13 cellular contexts compared by ENCODE assay signal in the genomic region with DNA sequence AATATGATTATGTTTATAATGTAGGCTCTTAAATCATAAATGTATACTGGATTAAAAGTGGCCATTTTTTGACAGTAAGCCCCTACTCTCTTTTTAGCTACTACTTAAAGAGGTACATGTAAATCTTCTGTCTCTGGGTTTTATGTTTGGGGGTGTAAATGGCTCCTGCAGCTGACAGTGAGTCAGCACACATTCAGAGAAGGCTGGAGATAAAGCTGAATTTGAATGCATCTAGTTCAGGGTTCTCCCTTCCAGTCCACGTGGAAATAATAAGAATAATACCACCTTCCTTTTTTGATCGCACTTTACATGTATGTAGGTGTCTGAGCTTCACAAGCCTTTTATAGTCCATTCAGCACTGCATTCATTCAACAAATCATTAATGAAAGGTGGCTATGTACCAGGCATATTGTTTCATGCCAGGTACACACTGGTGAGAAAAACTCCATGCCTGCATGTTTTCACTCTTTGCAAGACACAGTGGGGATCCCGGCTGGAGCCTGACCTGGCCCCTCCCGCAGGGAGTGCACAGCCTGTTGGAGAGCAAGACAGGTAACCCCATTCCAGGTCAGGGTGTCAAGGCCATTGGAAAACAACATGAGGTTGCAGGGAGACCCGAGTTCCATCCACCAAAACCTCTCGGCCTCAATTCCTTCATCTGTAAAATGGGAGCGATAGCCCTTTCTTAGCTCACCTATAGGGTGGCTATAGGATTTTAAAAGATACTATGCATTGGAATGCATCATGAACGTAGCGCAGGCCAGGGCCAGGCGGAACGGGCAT.
DNase-seq lines count a peak whose midpoint lies in the region; TF ChIP-seq lines count a peak whose summit lies in the region.
"Had no signal": no experiment of that assay in that cellular context is flagged by ENCODE, and none has a peak within 500 bp of the region (broad histone marks: within the 10 kb centered on the region; RNA-seq: fewer than 3 reads in every experiment).

No MANE protein-coding gene starts in this region.

- peak overlapping the region; percentile 74; the same call in 1 of the 2 replicates for H3K27ac ChIP-seq in HL-60 (replicated peaks)
- H3K27ac ChIP-seq in mesenchymal stem cell (ENCODE audit: low read length, poor library complexity, severe bottlenecking): no peak overlapping the region
- no peak overlapping the region for H3K27ac ChIP-seq in SJCRH30
- H3K27ac ChIP-seq in testis: no peak overlapping the region

- H3K79me1 ChIP-seq in mesenchymal stem cell (replicated peaks; ENCODE audit: low read length, poor library complexity, severe bottlenecking): no peaks in the 10 kb centered on the region

- peak overlapping the region in 1 of 2 experiments; percentile 7 for H2BK12ac ChIP-seq in mesenchymal stem cell (ENCODE audit: low read length in 2 of 2)

- H2BK120ac ChIP-seq in mesenchymal stem cell (ENCODE audit: low read depth, low read length): no peak overlapping the region

- no peak overlapping the region for H3K4me2 ChIP-seq in mesenchymal stem cell (ENCODE audit: low read length, poor library complexity, severe bottlenecking)

- no peak overlapping the region for H2BK15ac ChIP-seq in mesenchymal stem cell (ENCODE audit: low read depth, poor library complexity, severe bottlenecking)

- H3K4ac ChIP-seq in mesenchymal stem cell (ENCODE audit: low read depth in 1 of 2, low read length in 2 of 2): no peak overlapping the region

- peak overlapping the region; percentile 82 for H3K9ac ChIP-seq in adipocyte (ENCODE audit: low read length)
- peak overlapping the region; percentile 85 for H3K9ac ChIP-seq in mesenchymal stem cell (ENCODE audit: low read length)

- peak overlapping the region in 1 of 2 experiments; percentile 26 for H3K14ac ChIP-seq in mesenchymal stem cell (ENCODE audit: low read length in 2 of 2)

- H3K4me1 ChIP-seq in adipocyte (ENCODE audit: control insufficient read depth, insufficient read depth, low read length) (peaks cover 55% of the 10 kb centered on the region), mesenchymal stem cell (ENCODE audit: control insufficient read depth, insufficient read depth, low read depth, low read length) (peaks cover 39% of the 10 kb centered on the region), SJCRH30 (peaks cover 20% of the 10 kb centered on the region), testis (peaks cover 30% of the 10 kb centered on the region)

- 97% methylated on average over 9 of the region's 11 CpGs for whole genome bisulfite sequencing in mesenchymal stem cell
- 92 to 94% methylated on average over 11 of the region's 11 CpGs for WGBS in testis, 2 donors

- H3K4me3 ChIP-seq in HL-60 (replicated peaks; ENCODE audit: insufficient read depth, low read length) (no peak overlapping the region), adipocyte (ENCODE audit: low read length) (peak overlapping the region; percentile 68), mesenchymal stem cell (ENCODE audit: insufficient read depth in 1 of 2, low read depth in 1 of 2, low read length in 2 of 2) (no peak overlapping the region), SJCRH30 (no peak overlapping the region), testis (no peak overlapping the region)
- H3K4me3 ChIP-seq: right lobe of liver had no signal

- H3K23ac ChIP-seq in mesenchymal stem cell (ENCODE audit: low read length in 2 of 2): no peak overlapping the region

- peak overlapping the region in 1 of 2 experiments; percentile 1 for H3K18ac ChIP-seq in mesenchymal stem cell (ENCODE audit: low read depth in 1 of 2, low read length in 2 of 2)

- no peak for TF ChIP-seq POLR2A in testis (IDR thresholded peaks at IDR 0.05)

- H3K27me3 ChIP-seq in HL-60 (ENCODE audit: insufficient read depth, poor library complexity, severe bottlenecking) (no peaks in the 10 kb centered on the region), adipocyte (replicated peaks; ENCODE audit: control insufficient read depth, insufficient read depth, low read length) (no peaks in the 10 kb centered on the region), mesenchymal stem cell (ENCODE audit: control insufficient read depth in 1 of 2, insufficient read depth in 1 of 2, low read length in 2 of 2) (no peaks in the 10 kb centered on the region), SJCRH30 (peaks cover 5% of the 10 kb centered on the region; the same call in 1 of the 2 replicates), testis (no peaks in the 10 kb centered on the region)
- H3K27me3 ChIP-seq: heart left ventricle, right lobe of liver had no signal

- H3K36me3 ChIP-seq in adipocyte (ENCODE audit: control insufficient read depth, insufficient read depth, low read length, severe bottlenecking) (no peaks in the 10 kb centered on the region), mesenchymal stem cell (ENCODE audit: control insufficient read depth in 1 of 2, insufficient read depth in 2 of 2, low read depth in 1 of 2, low read length in 2 of 2) (peaks cover 0 to 3% of the 10 kb centered on the region in 2 experiments), SJCRH30 (no peaks in the 10 kb centered on the region), testis (ENCODE audit: low read depth, missing control alignments) (no peaks in the 10 kb centered on the region)
- H3K36me3 ChIP-seq: heart left ventricle, right lobe of liver had no signal

- no peak overlapping the region for H2AFZ ChIP-seq in mesenchymal stem cell (ENCODE audit: low read depth, low read length)

- no peak overlapping the region for H2AK5ac ChIP-seq in mesenchymal stem cell (ENCODE audit: low read length, severe bottlenecking)

- DNase-seq in A172 (ENCODE audit: low spot score) (peak; percentile 63), HL-60 (ENCODE audit: low read depth in 1 of 2, low spot score in 1 of 2) (no peak), adipocyte (ENCODE audit: low read depth) (no peak), mesenchymal stem cell (peak; percentile 33), SJCRH30 (no peak), testis (no peak), NCI-H2081 treated with DMSO at 0.1 percent for 48 hours (lab: John Stamatoyannopoulos, UW) (no peak)
- DNase-seq in activated CD4-positive, alpha-beta T cell treated with anti-CD3 and anti-CD28 coated beads for 48 hours: no peak
- DNase-seq: activated CD4-positive, alpha-beta T cell treated with anti-CD3 and anti-CD28 coated beads for 1 hour; activated effector memory CD4-positive, alpha-beta T cell treated with anti-CD3 and anti-CD28 coated beads, Interleukin-2, amount 50 U/mL, for 16 hours; heart left ventricle; NCI-H1930 had no signal

- TF ChIP-seq CTCF in HL-60 (IDR thresholded peaks at IDR 0.05; ENCODE audit: insufficient read depth, low read length) (no peak), testis (IDR thresholded peaks at IDR 0.05) (no peak)

- no peak overlapping the region for H4K8ac ChIP-seq in mesenchymal stem cell (ENCODE audit: low read length)

- peak overlapping the region; percentile 2 for H4K91ac ChIP-seq in mesenchymal stem cell (ENCODE audit: low read length)

- H2BK5ac ChIP-seq in mesenchymal stem cell (ENCODE audit: low read depth, low read length, poor library complexity, severe bottlenecking): no peak overlapping the region

- intact Hi-C loops in testis (cut with DNase I; ENCODE audit: low total_unique reads): no loop called here

- H3K9me3 ChIP-seq in adipocyte (ENCODE audit: control insufficient read depth, low read length): no peaks in the 10 kb centered on the region
- H3K9me3 ChIP-seq in mesenchymal stem cell (ENCODE audit: control insufficient read depth, low read length): no peaks in the 10 kb centered on the region
- no peaks in the 10 kb centered on the region for H3K9me3 ChIP-seq in SJCRH30 (replicated peaks)
- no peaks in the 10 kb centered on the region for H3K9me3 ChIP-seq in testis
- H3K9me3 ChIP-seq: heart left ventricle, right lobe of liver had no signal

Comparison
In these comparisons a context has a peak if more than half of its experiments do, and no peak if none do; other contexts are left out.
1. DNase-seq: peak in A172 (single experiment) and mesenchymal stem cell (single experiment); none in HL-60 (0 of 2), adipocyte (single experiment), activated CD4-positive, alpha-beta T cell treated with anti-CD3 and anti-CD28 coated beads for 48 hours (single experiment), SJCRH30 (0 of 2), testis (single experiment) and NCI-H2081 treated with DMSO at 0.1 percent for 48 hours (single experiment).